In the genomic region with DNA sequence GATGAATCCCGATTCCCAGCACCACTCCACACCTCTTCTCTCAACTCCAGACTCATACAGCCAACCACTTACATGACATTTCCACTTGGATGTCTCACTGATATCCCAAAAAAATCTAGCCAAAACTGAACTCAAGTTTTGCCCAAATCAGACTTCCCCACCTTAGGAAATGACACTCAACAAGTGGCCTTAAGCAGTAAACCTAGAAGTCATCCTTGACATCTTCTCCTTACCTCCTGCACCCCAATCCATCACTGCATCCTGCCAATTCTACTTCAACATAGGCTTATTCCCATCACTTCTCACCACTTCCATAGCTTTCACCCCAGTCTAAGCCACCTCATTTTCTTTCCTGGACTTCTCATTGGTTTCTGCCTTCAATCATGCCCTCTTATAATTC, we compare ENCODE assay signal across 1 cellular context.
TF ChIP-seq lines count a peak whose summit lies in the region.

No MANE protein-coding gene starts in this region.

TF ChIP-seq in HepG2, 621 proteins besides CTCF, POLR2A, EP300 and RAD21:
- no peak for TF ChIP-seq ZNF253 (CRISPR knock-in tag; IDR thresholded peaks at IDR 0.05; ENCODE audit: borderline replicate concordance)
- no peak for TF ChIP-seq MBNL3 (CRISPR knock-in tag; conservative IDR thresholded peaks at IDR 0.05)
- TF ChIP-seq TBP (CRISPR knock-in tag; IDR thresholded peaks at IDR 0.05): no peak
- TF ChIP-seq ZNF782 (CRISPR knock-in tag; IDR thresholded peaks at IDR 0.05; ENCODE audit: borderline replicate concordance): no peak
- TF ChIP-seq, protein P1, sequence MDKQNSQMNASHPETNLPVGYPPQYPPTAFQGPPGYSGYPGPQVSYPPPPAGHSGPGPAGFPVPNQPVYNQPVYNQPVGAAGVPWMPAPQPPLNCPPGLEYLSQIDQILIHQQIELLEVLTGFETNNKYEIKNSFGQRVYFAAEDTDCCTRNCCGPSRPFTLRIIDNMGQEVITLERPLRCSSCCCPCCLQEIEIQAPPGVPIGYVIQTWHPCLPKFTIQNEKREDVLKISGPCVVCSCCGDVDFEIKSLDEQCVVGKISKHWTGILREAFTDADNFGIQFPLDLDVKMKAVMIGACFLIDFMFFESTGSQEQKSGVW (CRISPR knock-in tag; IDR thresholded peaks at IDR 0.05; ENCODE audit: borderline replicate concordance): no peak
- TF ChIP-seq, protein P2, sequence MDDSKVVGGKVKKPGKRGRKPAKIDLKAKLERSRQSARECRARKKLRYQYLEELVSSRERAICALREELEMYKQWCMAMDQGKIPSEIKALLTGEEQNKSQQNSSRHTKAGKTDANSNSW (CRISPR knock-in tag; IDR thresholded peaks at IDR 0.05; ENCODE audit: borderline replicate concordance): no peak
- TF ChIP-seq ETV6 (CRISPR knock-in tag; conservative IDR thresholded peaks at IDR 0.05): no peak
- TF ChIP-seq XBP1 (CRISPR knock-in tag; IDR thresholded peaks at IDR 0.05): no peak
- no peak for TF ChIP-seq YEATS4 (CRISPR knock-in tag; IDR thresholded peaks at IDR 0.05; ENCODE audit: borderline replicate concordance)
- no peak for TF ChIP-seq RFXAP (CRISPR knock-in tag; IDR thresholded peaks at IDR 0.05; ENCODE audit: borderline replicate concordance)
- TF ChIP-seq ZFP90 (CRISPR knock-in tag; IDR thresholded peaks at IDR 0.05; ENCODE audit: borderline replicate concordance): no peak
- no peak for TF ChIP-seq ZNF724P (CRISPR knock-in tag; IDR thresholded peaks at IDR 0.05; ENCODE audit: borderline replicate concordance)
